In the genomic region with DNA sequence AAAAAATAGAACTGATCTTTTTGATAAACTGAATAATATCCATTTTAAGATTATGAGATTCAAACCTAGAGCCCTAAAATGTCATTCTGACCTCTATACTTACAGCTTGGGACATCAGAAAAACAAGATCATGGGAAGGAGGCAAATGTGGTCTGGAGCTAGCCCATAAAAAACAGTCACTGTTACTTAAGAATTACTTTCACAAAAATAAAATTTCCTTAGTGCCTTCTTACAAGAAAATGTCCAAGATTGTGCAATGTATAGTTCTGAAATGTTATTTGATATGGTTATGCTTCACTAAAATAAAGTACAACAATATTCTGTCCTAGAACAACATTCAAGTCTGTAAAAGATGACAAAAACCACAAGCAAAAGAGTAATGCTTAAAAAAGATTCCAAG, we compare ENCODE assay signal across 19 cellular contexts.
DNase-seq lines count a peak whose midpoint lies in the region; ATAC-seq, FAIRE-seq and TF ChIP-seq lines count a peak whose summit lies in the region.
"Had no signal": no experiment of that assay in that cellular context is flagged by ENCODE, and none has a peak within 500 bp of the region (broad histone marks: within the 10 kb centered on the region; RNA-seq: fewer than 3 reads in every experiment).

No MANE protein-coding gene starts in this region.

- no peaks in the 10 kb centered on the region for H3K36me3 Mint-ChIP-seq in Calu3 (ENCODE audit: insufficient read depth, unreplicated experiment)

- no peak overlapping the region for H3K4me3 ChIP-seq in fibroblast of villous mesenchyme (ENCODE audit: low read depth, low read length)
- H3K4me3 ChIP-seq in tibial artery = no peak overlapping the region
- H3K4me3 ChIP-seq: gastrocnemius medialis, lung, thyroid gland had no signal

- no peak for FAIRE-seq in GM12891 (lab: Jason Lieb, UNC)

- no peaks in the 10 kb centered on the region for H3K9me3 ChIP-seq in tibial artery
- H3K9me3 ChIP-seq: gastrocnemius medialis, thyroid gland had no signal

- BruUV-seq in Calu3 (replicated peaks; lab: Mats Ljungman, UMichigan) = no TSS peak

- peaks cover 3% of the 10 kb centered on the region for H3K4me1 Mint-ChIP-seq in Calu3 (ENCODE audit: low read depth, unreplicated experiment)

- H3K4me3 Mint-ChIP-seq in Calu3 (ENCODE audit: low read depth, unreplicated experiment) = no peak overlapping the region

- H3K36me3 ChIP-seq in tibial artery = no peaks in the 10 kb centered on the region
- H3K36me3 ChIP-seq: gastrocnemius medialis, thyroid gland had no signal

- TF ChIP-seq CTCF in fibroblast of villous mesenchyme (IDR thresholded peaks at IDR 0.05; ENCODE audit: insufficient read depth, low read depth, low read length) = no peak
- TF ChIP-seq CTCF in tibial artery (IDR thresholded peaks at IDR 0.05) = no peak
- TF ChIP-seq CTCF in Calu3 (IDR thresholded peaks at IDR 0.05; ENCODE audit: unreplicated experiment) = no peak

- H3K27ac Mint-ChIP-seq in Calu3 (ENCODE audit: unreplicated experiment) = no peak overlapping the region

- CTCF ChIA-PET in Calu3 (lab: Charles Lee) = interaction anchor here (0.5 kb wide), 1 partner anchor 543 kb away, joined by 3 read pairs; no protein-coding TSS in a partner anchor

- peaks cover 3% of the 10 kb centered on the region for H3K9me3 Mint-ChIP-seq in Calu3 (ENCODE audit: low read depth, unreplicated experiment)

- no peak for TF ChIP-seq POLR2A in GM12891 (IDR thresholded peaks at IDR 0.05; ENCODE audit: low read depth, low read length)

- peak overlapping the region; percentile 49 to 53 for H3K27ac ChIP-seq in tibial artery
- H3K27ac ChIP-seq: gastrocnemius medialis had no signal

- no peak for ATAC-seq in HG03460 (IDR thresholded peaks at IDR 0.05; ENCODE audit: unreplicated experiment)
- ATAC-seq: gastrocnemius medialis, HCT116, right cardiac atrium had no signal

- H3K27me3 ChIP-seq in tibial artery = no peaks in the 10 kb centered on the region
- H3K27me3 ChIP-seq: gastrocnemius medialis, thyroid gland had no signal

- H3K27me3 Mint-ChIP-seq in Calu3 (ENCODE audit: unreplicated experiment) = no peaks in the 10 kb centered on the region

- intact Hi-C loops in tibial artery (cut with DNase I; ENCODE audit: low total_unique reads) (no loop called here), Calu3 (cut with micrococcal nuclease; ENCODE audit: unreplicated experiment) (no loop called here)

- DNase-seq in SIG-M5 treated with dmso at 0.1 percent for 504 hours (lab: John Stamatoyannopoulos, UW; ENCODE audit: unreplicated experiment) (peak; percentile 39), SIG-M5 (lab: John Stamatoyannopoulos, UW) (no peak), astrocyte of the hippocampus (ENCODE audit: low read depth, low spot score) (peak; percentile 31), fibroblast of villous mesenchyme (ENCODE audit: low read depth) (peak; percentile 73), tibial artery (no peak), Calu3 (no peak), GM12891 (ENCODE audit: insufficient read length, low spot score) (no peak)
- DNase-seq: activated CD4-positive, CD25-positive, alpha-beta regulatory T cell treated with anti-CD3 and anti-CD28 coated beads, Interleukin-2, amount 50 U/mL, for 72 hours; activated gamma-delta T cell; aorta; gastrocnemius medialis; GDM1; NCI-H1092; right cardiac atrium; stimulated activated CD4-positive, alpha-beta T cell treated with anti-CD3 and anti-CD28 coated beads, Interleukin-4, amount 100 ng/mL, for 24 hours; thyroid gland had no signal

- H3K4me1 ChIP-seq in tibial artery = peaks cover 0 to 24% (median 4%) of the 10 kb centered on the region in 4 donors
- H3K4me1 ChIP-seq: gastrocnemius medialis, thyroid gland had no signal

TF ChIP-seq in GM12891, 5 proteins besides CTCF, POLR2A, EP300 and RAD21:
- TF ChIP-seq PAX5 (IDR thresholded peaks at IDR 0.05; ENCODE audit: insufficient read depth, low read length, severe bottlenecking) (no peak), POU2F2 (IDR thresholded peaks at IDR 0.05; ENCODE audit: low read depth, low read length) (no peak), SPI1 (IDR thresholded peaks at IDR 0.05; ENCODE audit: low read depth, low read length) (no peak), TAF1 (IDR thresholded peaks at IDR 0.05; ENCODE audit: low read depth, low read length) (no peak), POLR2AphosphoS5 (IDR thresholded peaks at IDR 0.05; ENCODE audit: low read depth, low read length) (no peak)

Comparison
In these comparisons a context has a peak if more than half of its experiments do, and no peak if none do; other contexts are left out.
1. DNase-seq: peak in SIG-M5 treated with dmso at 0.1 percent for 504 hours (single experiment), astrocyte of the hippocampus (single experiment) and fibroblast of villous mesenchyme (single experiment); none in SIG-M5 (single experiment), tibial artery (0 of 2), Calu3 (single experiment) and GM12891 (single experiment).